8 cellular contexts compared by ENCODE assay signal in genomic region chr16:4624015-4624826, GRCh38. TPM values are rescaled to one million over a fixed set of nuclear protein-coding genes. Genes with fewer than 3 reads are reported as not detected.
DNase-seq lines count a peak whose midpoint lies in the region; ATAC-seq, FAIRE-seq and TF ChIP-seq lines count a peak whose summit lies in the region.

Gene MGRN1, plus strand, starts transcription at chr16:4624826. Its CDS starts 135 bp downstream, at chr16:4624961.

- H3K4me3 ChIP-seq in GM12865 (ENCODE audit: low read depth, low read length) (peak within 1 kb of the TSS; percentile 66), pancreas (peak within 1 kb of the TSS; percentile 87 to 99 (median 98)), thyroid gland (replicated peaks in 1 of 3) (peak within 1 kb of the TSS; percentile 44 to 99 (median 98))

- peaks cover 8 to 19% (median 10%) of the 10 kb centered on the region in 3 donors for H3K4me1 ChIP-seq in pancreas
- peaks cover 14 to 15% of the 10 kb centered on the region in 2 donors for H3K4me1 ChIP-seq in thyroid gland

- intact Hi-C loops in Right ventricle myocardium superior (cut with DNase I): no loop called here
- intact Hi-C loops in pancreas (cut with DNase I): no loop called here
- intact Hi-C loops in thyroid gland (cut with DNase I): no loop called here

- FAIRE-seq in pancreas (lab: Jason Lieb, UNC): no peak

- ATAC-seq in HG02759 (IDR thresholded peaks at IDR 0.05; ENCODE audit: unreplicated experiment) (peak; percentile 74), Right ventricle myocardium superior (ENCODE audit: poor library complexity) (peak; percentile 98), pancreas (peak; percentile 93 to 97 (median 96))

- TF ChIP-seq CTCF in GM12865 (IDR thresholded peaks at IDR 0.05; ENCODE audit: insufficient read depth, low read depth, low read length, missing control alignments): peak; percentile 99
- peak; percentile 70 to 89 (median 84) for TF ChIP-seq CTCF in pancreas (IDR thresholded peaks at IDR 0.05)
- peak; percentile 70 to 96 (median 90) for TF ChIP-seq CTCF in thyroid gland (IDR thresholded peaks at IDR 0.05)

- no peak for TF ChIP-seq POLR2A in thyroid gland (IDR thresholded peaks at IDR 0.05)

- DNase-seq in GM12865 (ENCODE audit: low read depth) (peak; percentile 99), NCI-H128 (lab: John Stamatoyannopoulos, UW; ENCODE audit: unreplicated experiment) (peak; percentile 87), SW480 (ENCODE audit: low spot score) (peak; percentile 96), Right ventricle myocardium superior (peak; percentile 94), pancreas (peak; percentile 95 to 98 (median 96)), thyroid gland (peak; percentile 94 to 96)
- peak; percentile 84 for DNase-seq in activated naive CD8-positive, alpha-beta T cell treated with anti-CD3 and anti-CD28 coated beads, Interleukin-2, amount 50 U/mL, for 16 hours (ENCODE audit: low read depth, low spot score)

- H3K9me3 ChIP-seq in pancreas: no peaks in the 10 kb centered on the region
- H3K9me3 ChIP-seq in thyroid gland: no peaks in the 10 kb centered on the region

- 6 to 7% methylated on average over 35 to 42 of the region's 42 CpGs for WGBS in pancreas, 2 donors
- WGBS in thyroid gland, 2 donors: 15 to 22% methylated on average over 15 to 25 of the region's 42 CpGs

- no peaks in the 10 kb centered on the region for H3K36me3 ChIP-seq in pancreas
- H3K36me3 ChIP-seq in thyroid gland: no peaks in the 10 kb centered on the region

- H3K27ac ChIP-seq in pancreas (peak within 1 kb of the TSS; percentile 92 to 97 (median 94)), thyroid gland (peak within 1 kb of the TSS; percentile 84 to 96 (median 86))

- H3K27me3 ChIP-seq in pancreas (no peaks in the 10 kb centered on the region), thyroid gland (no peaks in the 10 kb centered on the region)

RNA-seq across cellular contexts. Expression of gene MGRN1, which starts in this region (rescaled TPM):
- total RNA-seq in Right ventricle myocardium superior (27.9 TPM), pancreas (10 to 100 TPM; 29.0 to 43.8 (median 33.0) TPM), thyroid gland (10 to 100 TPM; 32.5 to 86.4 (median 57.6) TPM)
- polyA plus RNA-seq in pancreas: 10 to 100 TPM; 17.2 to 29.9 TPM

Comparison
In these comparisons a context has a peak if more than half of its experiments do, and no peak if none do; other contexts are left out.
1. Peak in every context shown above with its lines: DNase-seq, ATAC-seq, H3K4me3 ChIP-seq and H3K27ac ChIP-seq.